In the genomic region with DNA sequence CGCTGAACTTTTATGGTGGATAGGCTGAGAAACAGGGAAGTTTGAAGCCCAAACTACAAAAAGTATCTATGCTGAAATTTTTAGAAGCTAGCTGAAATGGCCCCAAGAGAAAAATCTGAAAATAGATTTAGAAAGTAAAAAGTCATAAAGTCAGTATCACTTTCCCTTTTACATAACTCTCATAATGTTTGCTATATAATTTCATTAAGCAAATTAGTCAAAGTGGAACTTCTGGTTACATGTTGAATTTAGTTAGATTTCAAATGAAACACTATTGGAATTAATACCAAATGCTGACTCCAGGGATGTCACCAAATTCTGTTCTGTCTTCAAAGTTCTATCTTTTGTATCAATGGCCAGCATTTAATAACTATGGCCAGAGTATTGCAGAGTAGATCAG, we compare ENCODE assay signal across 17 cellular contexts.
"Had no signal": no experiment of that assay in that cellular context is flagged by ENCODE, and none has a peak within 500 bp of the region (broad histone marks: within the 10 kb centered on the region; RNA-seq: fewer than 3 reads in every experiment).

No MANE protein-coding gene starts in this region.

- H3K27ac ChIP-seq: esophagus muscularis mucosa, pancreas, spleen, thyroid gland, uterus had no signal

- H3K36me3 ChIP-seq: thyroid gland, uterus had no signal

- ATAC-seq: left ventricle myocardium superior; naive thymus-derived CD8-positive, alpha-beta T cell; pancreas; sciatic nerve had no signal

- H3K27ac Mint-ChIP-seq: naive thymus-derived CD8-positive, alpha-beta T cell had no signal

- H3K4me3 ChIP-seq: esophagus muscularis mucosa, pancreas, spleen, thyroid gland, uterus had no signal

- H3K9me3 Mint-ChIP-seq: naive thymus-derived CD8-positive, alpha-beta T cell had no signal

- H3K4me3 Mint-ChIP-seq: naive thymus-derived CD8-positive, alpha-beta T cell had no signal

- DNase-seq: activated CD4-positive, alpha-beta T cell treated with anti-CD3 and anti-CD28 coated beads, Interleukin-2, amount 50 U/mL, for 48 hours; activated CD4-positive, CD25-positive, alpha-beta regulatory T cell treated with anti-CD3 and anti-CD28 coated beads, Interleukin-2, amount 50 U/mL, for 72 hours; activated gamma-delta T cell; activated T-cell treated with anti-CD3 and anti-CD28 coated beads, Interleukin-2, amount 50 U/mL, for 48 hours; aorta; cortex of kidney; effector CD4-positive, alpha-beta T cell; hypothalamus; left ventricle myocardium superior; mesenchymal stem cell; naive thymus-derived CD8-positive, alpha-beta T cell; pancreas; spleen; thyroid gland; uterus had no signal

- H3K27me3 Mint-ChIP-seq: naive thymus-derived CD8-positive, alpha-beta T cell had no signal

- H3K9me3 ChIP-seq: esophagus muscularis mucosa, pancreas, spleen, thyroid gland, uterus had no signal
